Comparison of ENCODE assay signal across 2 cellular contexts in genomic region chr4:304987-305680, GRCh38.
TF ChIP-seq lines count a peak whose summit lies in the region.

Gene ZNF732, minus strand, starts transcription at chr4:305474. Its CDS starts 164 bp downstream, at chr4:305310.

TF ChIP-seq in liver, 16 proteins besides CTCF, POLR2A, EP300 and RAD21 (continued from another document):
- no peak for TF ChIP-seq REST (IDR thresholded peaks at IDR 0.05)
- no peak for TF ChIP-seq YY1 (IDR thresholded peaks at IDR 0.05)
- no peak for TF ChIP-seq EGR1 (IDR thresholded peaks at IDR 0.05; ENCODE audit: low read depth in 2 of 2)
- TF ChIP-seq GABPA (IDR thresholded peaks at IDR 0.05 in 1 of 2, conservative IDR thresholded peaks at IDR 0.05 in 1 of 2), result no peak
TF ChIP-seq in liver: peak in this region for 0.

TF ChIP-seq in HepG2, 621 proteins besides CTCF, POLR2A, EP300 and RAD21:
- no peak for TF ChIP-seq AKNA (CRISPR knock-in tag; IDR thresholded peaks at IDR 0.05; ENCODE audit: borderline replicate concordance)
- TF ChIP-seq ELF1 (CRISPR knock-in tag; IDR thresholded peaks at IDR 0.05), result no peak
- no peak for TF ChIP-seq SRSF9 (IDR thresholded peaks at IDR 0.05; ENCODE audit: borderline replicate concordance, insufficient read depth, low read depth, low read length, poor library complexity, severe bottlenecking)
- TF ChIP-seq NR2F1 (CRISPR knock-in tag; IDR thresholded peaks at IDR 0.05), result no peak
- TF ChIP-seq MNT (IDR thresholded peaks at IDR 0.05), result no peak
- TF ChIP-seq ZNF12 (CRISPR knock-in tag; IDR thresholded peaks at IDR 0.05), result no peak
- no peak for TF ChIP-seq FOXC1 (CRISPR knock-in tag; IDR thresholded peaks at IDR 0.05; ENCODE audit: borderline replicate concordance)
- TF ChIP-seq SMAD3 (CRISPR knock-in tag; IDR thresholded peaks at IDR 0.05), result no peak
- no peak for TF ChIP-seq ZNF557 (CRISPR knock-in tag; IDR thresholded peaks at IDR 0.05)
- TF ChIP-seq ARNT (IDR thresholded peaks at IDR 0.05), result no peak
- no peak for TF ChIP-seq FOSL2 (CRISPR knock-in tag; IDR thresholded peaks at IDR 0.05)
- no peak for TF ChIP-seq HNRNPH1 (optimal IDR thresholded peaks at IDR 0.05; ENCODE audit: low read depth, low read length)
- TF ChIP-seq HES4 (CRISPR knock-in tag; IDR thresholded peaks at IDR 0.05; ENCODE audit: borderline replicate concordance), result no peak
- TF ChIP-seq JUN (CRISPR knock-in tag; IDR thresholded peaks at IDR 0.05), result no peak
- TF ChIP-seq ZNF333 (CRISPR knock-in tag; IDR thresholded peaks at IDR 0.05; ENCODE audit: borderline replicate concordance), result no peak
- no peak for TF ChIP-seq MLXIP (CRISPR knock-in tag; IDR thresholded peaks at IDR 0.05; ENCODE audit: borderline replicate concordance)
- no peak for TF ChIP-seq AGO1 (IDR thresholded peaks at IDR 0.05; ENCODE audit: low read depth, low read length, poor library complexity, severe bottlenecking)
- TF ChIP-seq ZNF782 (CRISPR knock-in tag; IDR thresholded peaks at IDR 0.05; ENCODE audit: borderline replicate concordance), result no peak
- TF ChIP-seq ATF5 (CRISPR knock-in tag; IDR thresholded peaks at IDR 0.05; ENCODE audit: low read depth), result no peak
- no peak for TF ChIP-seq FOXO1 (CRISPR knock-in tag; IDR thresholded peaks at IDR 0.05)
